8 cellular contexts compared by ENCODE assay signal in genomic region chr2:230219419-230220331, GRCh38. TPM values are rescaled to one million over a fixed set of nuclear protein-coding genes. Genes with fewer than 3 reads are reported as not detected.
DNase-seq lines count a peak whose midpoint lies in the region; ATAC-seq, FAIRE-seq and TF ChIP-seq lines count a peak whose summit lies in the region.

Gene SP110, minus strand, starts transcription at chr2:230219984. Its CDS starts 3,057 bp downstream, at chr2:230216927.

- peaks cover 63% of the 10 kb centered on the region for H3K4me1 Mint-ChIP-seq in CD4-positive, alpha-beta T cell (ENCODE audit: low read depth)
- H3K4me1 Mint-ChIP-seq in activated naive CD8-positive, alpha-beta T cell (ENCODE audit: low read depth) = peaks cover 56% of the 10 kb centered on the region

- peak within 1 kb of the TSS; percentile 78 for H3K27ac ChIP-seq in CD4-positive, alpha-beta T cell (ENCODE audit: low read depth, low read length)
- H3K27ac ChIP-seq in SK-N-SH (ENCODE audit: low read depth in 2 of 2, low read length in 1 of 2) (peak within 1 kb of the TSS; percentile 60 to 64), pancreas (peak within 1 kb of the TSS; percentile 28 to 88 (median 64)), thyroid gland (peak within 1 kb of the TSS; percentile 6 to 89 (median 69))

- H3K9me2 ChIP-seq in SK-N-SH = no peaks in the 10 kb centered on the region

- no peaks in the 10 kb centered on the region for H3F3A ChIP-seq in SK-N-SH (replicated peaks; ENCODE audit: insufficient read depth)

- no peaks in the 10 kb centered on the region for H4K20me1 ChIP-seq in SK-N-SH (ENCODE audit: insufficient read depth)

- TF ChIP-seq EP300 in SK-N-SH (IDR thresholded peaks at IDR 0.05; ENCODE audit: borderline replicate concordance in 1 of 2, low read depth in 1 of 2, low read length in 1 of 2) = no peak

- H3K9ac ChIP-seq in SK-N-SH = peak within 1 kb of the TSS; percentile 66

- FAIRE-seq in pancreas (lab: Jason Lieb, UNC) = peak; percentile 43

- no peaks in the 10 kb centered on the region for H3K27me3 Mint-ChIP-seq in CD4-positive, alpha-beta T cell
- no peaks in the 10 kb centered on the region for H3K27me3 Mint-ChIP-seq in activated naive CD8-positive, alpha-beta T cell

- no peaks in the 10 kb centered on the region for H3K9me3 Mint-ChIP-seq in CD4-positive, alpha-beta T cell
- H3K9me3 Mint-ChIP-seq in activated naive CD8-positive, alpha-beta T cell (ENCODE audit: low read depth) = no peaks in the 10 kb centered on the region

- no peak for TF ChIP-seq RAD21 in SK-N-SH (IDR thresholded peaks at IDR 0.05; ENCODE audit: low read length)

- peak within 1 kb of the TSS; percentile 80 to 84 for H3K4me3 ChIP-seq in SK-N-SH (ENCODE audit: low read depth in 2 of 2, low read length in 1 of 2)
- H3K4me3 ChIP-seq in pancreas = peak within 1 kb of the TSS; percentile 32 to 76 (median 54)
- H3K4me3 ChIP-seq in thyroid gland (replicated peaks in 1 of 3) = peak within 1 kb of the TSS; percentile 24 to 49 (median 35)

- H3K4me1 ChIP-seq in SK-N-SH (ENCODE audit: control insufficient read depth in 1 of 2, insufficient read depth in 2 of 2, low read depth in 1 of 2, low read length in 1 of 2) = no peaks in the 10 kb centered on the region; a peak in 1 of 4 replicates
- peaks cover 3 to 21% (median 7%) of the 10 kb centered on the region in 3 donors for H3K4me1 ChIP-seq in pancreas
- peaks cover 5 to 9% of the 10 kb centered on the region in 2 donors for H3K4me1 ChIP-seq in thyroid gland

- H3K36me3 ChIP-seq in SK-N-SH (replicated peaks in 1 of 2; ENCODE audit: control insufficient read depth in 1 of 2, insufficient read depth in 2 of 2, low read length in 1 of 2) = peaks cover 0 to 17% of the 10 kb centered on the region in 2 experiments
- no peaks in the 10 kb centered on the region for H3K36me3 ChIP-seq in pancreas
- H3K36me3 ChIP-seq in thyroid gland = peaks cover 3 to 10% of the 10 kb centered on the region in 2 donors

- TF ChIP-seq CTCF in CD4-positive, alpha-beta T cell (IDR thresholded peaks at IDR 0.05) = no peak
- no peak for TF ChIP-seq CTCF in SK-N-SH (IDR thresholded peaks at IDR 0.05)
- no peak for TF ChIP-seq CTCF in pancreas (IDR thresholded peaks at IDR 0.05)
- TF ChIP-seq CTCF in thyroid gland (IDR thresholded peaks at IDR 0.05) = peak in 1 of 6 experiments; percentile 10

- no peaks in the 10 kb centered on the region for H3K27me3 ChIP-seq in CD4-positive, alpha-beta T cell (ENCODE audit: control insufficient read depth, insufficient read depth, low read length)
- H3K27me3 ChIP-seq in SK-N-SH (ENCODE audit: insufficient read depth) (no peaks in the 10 kb centered on the region), pancreas (no peaks in the 10 kb centered on the region), thyroid gland (no peaks in the 10 kb centered on the region)

- H2AFZ ChIP-seq in SK-N-SH (ENCODE audit: low read depth) = peak within 1 kb of the TSS; percentile 84

- DNase-seq in CD4-positive, alpha-beta T cell = peak; percentile 59 to 83 (median 67)
- DNase-seq in SK-N-SH (peak; percentile 26), Right ventricle myocardium inferior (ENCODE audit: missing footprints) (peak; percentile 85), pancreas (peak; percentile 83 to 90 (median 85)), thyroid gland (peak; percentile 90 to 92)

- TF ChIP-seq POLR2A in thyroid gland (IDR thresholded peaks at IDR 0.05) = peak in 1 of 2 donors; percentile 55

- H3K4me3 Mint-ChIP-seq in CD4-positive, alpha-beta T cell = peak within 1 kb of the TSS; percentile 94
- peak within 1 kb of the TSS; percentile 99 for H3K4me3 Mint-ChIP-seq in activated naive CD8-positive, alpha-beta T cell

- H3K36me3 Mint-ChIP-seq in CD4-positive, alpha-beta T cell (ENCODE audit: low read depth) = peaks cover 23% of the 10 kb centered on the region
- H3K36me3 Mint-ChIP-seq in activated naive CD8-positive, alpha-beta T cell = peaks cover 11% of the 10 kb centered on the region

- H3K4me2 ChIP-seq in SK-N-SH = peak within 1 kb of the TSS; percentile 85

- CTCF ChIA-PET in CD4-positive, alpha-beta T cell (lab: Charles Lee) = no interaction called here
- CTCF ChIA-PET in SK-N-SH (lab: Yijun Ruan, JAX) = interaction anchor here (0.8 kb wide), 1 partner anchor 8 kb away, joined by 4 read pairs; no protein-coding TSS in a partner anchor

- no peaks in the 10 kb centered on the region; the same call in 1 of the 2 replicates for H3K79me2 ChIP-seq in SK-N-SH (ENCODE audit: insufficient read depth)

- peak within 1 kb of the TSS; percentile 98 for H3K27ac Mint-ChIP-seq in CD4-positive, alpha-beta T cell
- H3K27ac Mint-ChIP-seq in activated naive CD8-positive, alpha-beta T cell = peak within 1 kb of the TSS; percentile 97

- H3K9me3 ChIP-seq in CD4-positive, alpha-beta T cell (ENCODE audit: control insufficient read depth, low read length) = no peaks in the 10 kb centered on the region
- H3K9me3 ChIP-seq in SK-N-SH = no peaks in the 10 kb centered on the region
- H3K9me3 ChIP-seq in pancreas = no peaks in the 10 kb centered on the region
- no peaks in the 10 kb centered on the region for H3K9me3 ChIP-seq in thyroid gland

- WGBS in SK-N-SH (ENCODE audit: low lambda C conversion rate) = 6% methylated on average over 19 of the region's 19 CpGs
- 0% methylated on average over 19 of the region's 19 CpGs for WGBS in pancreas, 2 donors
- WGBS in thyroid gland, 2 donors = 2% methylated on average over 19 of the region's 19 CpGs

- intact Hi-C loops in CD4-positive, alpha-beta T cell (cut with DNase I, micrococcal nuclease) = loop anchor here (2.0 to 5.0 kb wide), 5 partner anchors 99 to 493 kb away; partner anchors contain the start of genes SP140L (in 2 of the 2), CAB39 (in 1 of the 2), FBXO36 (in 1 of the 2) and TRIP12 (in 1 of the 2)
- intact Hi-C loops in Right ventricle myocardium inferior (cut with DNase I) (no loop called here), pancreas (cut with DNase I) (no loop called here), thyroid gland (cut with DNase I) (no loop called here)

- POLR2A ChIA-PET in CD4-positive, alpha-beta T cell (lab: Charles Lee) = interaction anchor here (0.6 to 3.3 kb wide), 31 partner anchors 8 to 562 kb away, joined by 3 to 43 read pairs (median 4); partner anchors contain the start of genes SP100, SP140L and TRIP12
- POLR2A ChIA-PET in SK-N-SH (lab: Yijun Ruan, JAX) = interaction anchor here (0.7 kb wide), 1 partner anchor 39 kb away, joined by 3 read pairs; no protein-coding TSS in a partner anchor

- peak; percentile 92 for ATAC-seq in CD4-positive, alpha-beta T cell (ENCODE audit: poor library complexity)
- ATAC-seq in GM19397 (IDR thresholded peaks at IDR 0.05; ENCODE audit: unreplicated experiment) (peak; percentile 82), HG03571 (IDR thresholded peaks at IDR 0.05; ENCODE audit: unreplicated experiment) (peak; percentile 73), Right ventricle myocardium inferior (peak; percentile 92), pancreas (peak; percentile 97 to 99 (median 98))

TF ChIP-seq in SK-N-SH, 30 proteins besides CTCF, POLR2A, EP300 and RAD21:
- TF ChIP-seq FOXM1 (IDR thresholded peaks at IDR 0.05; ENCODE audit: low read depth) = no peak
- TF ChIP-seq TCF12 (IDR thresholded peaks at IDR 0.05) = peak; percentile 47; the same call in 1 of the 2 replicates
- TF ChIP-seq, protein P1, sequence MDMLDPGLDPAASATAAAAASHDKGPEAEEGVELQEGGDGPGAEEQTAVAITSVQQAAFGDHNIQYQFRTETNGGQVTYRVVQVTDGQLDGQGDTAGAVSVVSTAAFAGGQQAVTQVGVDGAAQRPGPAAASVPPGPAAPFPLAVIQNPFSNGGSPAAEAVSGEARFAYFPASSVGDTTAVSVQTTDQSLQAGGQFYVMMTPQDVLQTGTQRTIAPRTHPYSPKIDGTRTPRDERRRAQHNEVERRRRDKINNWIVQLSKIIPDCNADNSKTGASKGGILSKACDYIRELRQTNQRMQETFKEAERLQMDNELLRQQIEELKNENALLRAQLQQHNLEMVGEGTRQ (IDR thresholded peaks at IDR 0.05; ENCODE audit: borderline replicate concordance, low read depth, low read length) = no peak
- peak; percentile 63 for TF ChIP-seq NFIC (IDR thresholded peaks at IDR 0.05; ENCODE audit: borderline replicate concordance)
- peak; percentile 79; the same call in 1 of the 2 replicates for TF ChIP-seq POLR2AphosphoS5 (IDR thresholded peaks at IDR 0.05; ENCODE audit: low read depth, low read length)
- peak; percentile 71; the same call in 1 of the 2 replicates for TF ChIP-seq SIN3A (IDR thresholded peaks at IDR 0.05; ENCODE audit: borderline replicate concordance, low read depth, low read length)
- TF ChIP-seq JUND (IDR thresholded peaks at IDR 0.05) = no peak
- TF ChIP-seq MXI1 (IDR thresholded peaks at IDR 0.05; ENCODE audit: low read depth, low read length) = no peak; the same call in 1 of the 2 replicates
- TF ChIP-seq RFX5 (IDR thresholded peaks at IDR 0.05; ENCODE audit: low read length) = no peak
- 0 out of 2 replicates have a peak, but pooled peaks have one; percentile 20 for TF ChIP-seq TAF1 (IDR thresholded peaks at IDR 0.05; ENCODE audit: borderline replicate concordance, low read depth, low read length)
- TF ChIP-seq ELF1 (IDR thresholded peaks at IDR 0.05) = peak; percentile 90
- TF ChIP-seq, protein P2, sequence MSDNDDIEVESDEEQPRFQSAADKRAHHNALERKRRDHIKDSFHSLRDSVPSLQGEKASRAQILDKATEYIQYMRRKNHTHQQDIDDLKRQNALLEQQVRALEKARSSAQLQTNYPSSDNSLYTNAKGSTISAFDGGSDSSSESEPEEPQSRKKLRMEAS (IDR thresholded peaks at IDR 0.05; ENCODE audit: low read depth) = peak; percentile 51
- no peak for TF ChIP-seq RCOR1 (IDR thresholded peaks at IDR 0.05; ENCODE audit: low read length)
- peak; percentile 65 for TF ChIP-seq GABPA (IDR thresholded peaks at IDR 0.05; ENCODE audit: low read depth)

RNA-seq across cellular contexts. Expression of gene SP110, which starts in this region (rescaled TPM):
- total RNA-seq in CD4-positive, alpha-beta T cell = 10 to 100 TPM; 59.4 to 63.7 TPM
- polyA plus RNA-seq in SK-N-SH (2012; rRNA removed) = 7.0 and 10.4 TPM in 2 replicates
- 8.5 and 10.9 TPM in 2 replicates for polyA plus RNA-seq in SK-N-SH (2012; cell fraction: cytosol; rRNA removed)
- 13.7 and 16.0 TPM in 2 replicates for polyA plus RNA-seq in SK-N-SH (2012; cell fraction: nucleus; rRNA removed)
- 9.8 TPM for total RNA-seq in Right ventricle myocardium inferior
- total RNA-seq in pancreas = 10 to 100 TPM in 1 of 6 donors, 1 to 10 TPM in 5; 4.3 to 13.7 (median 7.5) TPM
- polyA plus RNA-seq in pancreas = 1 to 10 TPM; 7.8 to 8.2 TPM
- 10 to 100 TPM; 17.7 to 66.2 (median 23.5) TPM for total RNA-seq in thyroid gland

Comparison
In these comparisons a context has a peak if more than half of its experiments do, and no peak if none do; other contexts are left out.
1. Peak in every context shown above with its lines: DNase-seq, ATAC-seq, H3K4me3 ChIP-seq and H3K27ac ChIP-seq.
2. DNase-seq: peak in every context shown above with its lines; median percentile 91 in thyroid gland; 85 in Right ventricle myocardium inferior; 85 in pancreas; 67 in CD4-positive, alpha-beta T cell; 26 in SK-N-SH.
3. intact Hi-C loops: an anchor here in CD4-positive, alpha-beta T cell (2.0 to 5.0 kb wide); none called in Right ventricle myocardium inferior, pancreas and thyroid gland.